Comparison of ENCODE assay signal across 8 cellular contexts in the genomic region with DNA sequence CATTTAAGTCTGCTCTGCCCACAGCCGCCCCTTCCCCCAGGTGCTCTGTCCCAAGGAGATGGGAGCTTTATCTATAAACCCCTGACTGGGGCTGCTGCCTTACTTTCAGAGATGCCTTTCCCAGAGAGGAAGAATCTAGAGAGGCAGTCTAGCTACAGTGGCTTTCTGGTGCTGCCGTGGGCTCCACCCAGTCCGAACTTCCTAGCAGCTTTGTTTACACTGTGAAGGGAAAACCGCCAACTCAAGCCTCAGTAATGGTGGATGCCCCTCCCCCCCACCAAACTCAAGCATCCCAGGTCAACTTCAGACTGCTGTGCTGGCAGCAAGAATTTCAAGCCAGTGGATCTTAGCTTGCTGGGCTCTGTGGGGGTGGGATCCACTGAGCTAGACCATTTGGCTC. TPM values are rescaled to one million over a fixed set of nuclear protein-coding genes. Genes with fewer than 3 reads are reported as not detected.
"Had no signal": no experiment of that assay in that cellular context is flagged by ENCODE, and none has a peak within 500 bp of the region (broad histone marks: within the 10 kb centered on the region; RNA-seq: fewer than 3 reads in every experiment).

No MANE protein-coding gene starts in this region.

RNA-seq across cellular contexts. Expression of a gene that starts 40.5 kb away (rescaled TPM):
- total RNA-seq: activated CD4-positive, alpha-beta T cell treated with anti-CD3 and anti-CD28 coated beads for 36 hours; activated CD8-positive, alpha-beta memory T cell treated with anti-CD3 and anti-CD28 coated beads, Interleukin-2, amount 10 ng/mL, durations not matched to agents 7 days and 5 days; activated CD8-positive, alpha-beta T cell treated with anti-CD3 and anti-CD28 coated beads, Interleukin-2, amount 10 ng/mL, durations not matched to agents 7 days and 5 days; activated T-helper 2 cell treated with anti-CD3 and anti-CD28 coated beads, Interferon-gamma antibody, Interleukin-2, Interleukin-4, amounts not matched to agents 10 μg/mL and 5 μg/mL and 100 μg/mL, durations not matched to agents 14 hours and 24 hours and 36 hours; bronchial epithelial cell; foreskin keratinocyte; osteoblast had no signal
- polyA plus RNA-seq: foreskin keratinocyte, keratinocyte had no signal
